ENCODE assay signal across 21 cellular contexts in the genomic region with DNA sequence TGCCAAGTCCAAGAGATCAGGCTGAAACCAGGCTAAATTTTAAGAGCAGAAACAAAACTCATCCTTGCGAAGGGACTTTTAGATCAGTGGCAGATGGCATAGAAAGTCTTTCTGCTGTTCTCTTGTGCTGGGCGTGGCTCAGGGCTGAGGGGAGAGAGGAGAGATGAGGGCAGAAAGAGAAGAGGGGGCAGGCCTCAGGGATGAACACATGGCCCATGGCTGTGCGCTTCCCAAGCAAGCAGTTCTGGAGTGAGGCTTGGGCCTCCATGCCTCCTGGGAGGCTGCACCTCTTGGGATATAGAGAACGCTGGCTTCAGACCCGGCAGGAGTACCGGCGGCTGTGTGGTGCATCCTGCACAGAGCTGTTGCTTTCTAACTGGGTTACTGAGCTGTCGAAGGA. TPM values are rescaled to one million over a fixed set of nuclear protein-coding genes. Genes with fewer than 3 reads are reported as not detected.
DNase-seq lines count a peak whose midpoint lies in the region; ATAC-seq and TF ChIP-seq lines count a peak whose summit lies in the region.
"Had no signal": no experiment of that assay in that cellular context is flagged by ENCODE, and none has a peak within 500 bp of the region (broad histone marks: within the 10 kb centered on the region; RNA-seq: fewer than 3 reads in every experiment).

No MANE protein-coding gene starts in this region.

- H3K27ac ChIP-seq in spleen (no peak overlapping the region), SJCRH30 (no peak overlapping the region)
- H3K27ac ChIP-seq: left lung, RWPE1, skin epidermis had no signal

- H3K27me3 Mint-ChIP-seq in effector memory CD8-positive, alpha-beta T cell = no peaks in the 10 kb centered on the region
- H3K27me3 Mint-ChIP-seq: activated naive CD4-positive, alpha-beta T cell treated with anti-CD3 and anti-CD28 coated beads, Interleukin-2, amount 10 ng/mL, durations not matched to agents 7 days and 5 days; stimulated activated naive B cell treated with anti-CD40 and anti-IgM and Interleukin-4, amounts not matched to agents 10 μg/mL and 1 μg/mL and 100 μg/mL, for 72 hours had no signal

- 91 to 95% (median 95%) methylated on average over 8 of the region's 8 CpGs for WGBS in spleen, 5 donors

- H3K36me3 Mint-ChIP-seq in effector memory CD8-positive, alpha-beta T cell (ENCODE audit: insufficient read depth) = peaks cover 2% of the 10 kb centered on the region

- TF ChIP-seq CTCF in spleen (IDR thresholded peaks at IDR 0.05 in 8 of 11, conservative IDR thresholded peaks at IDR 0.05 in 3 of 11) = no peak

- H3K9me3 ChIP-seq in spleen = no peaks in the 10 kb centered on the region
- H3K9me3 ChIP-seq in SJCRH30 (replicated peaks) = no peaks in the 10 kb centered on the region
- H3K9me3 ChIP-seq: left lung, thoracic aorta had no signal

- H3K4me3 ChIP-seq in spleen = no peak overlapping the region
- no peak overlapping the region for H3K4me3 ChIP-seq in SJCRH30
- H3K4me3 ChIP-seq: left lung, skin epidermis, thoracic aorta had no signal

- peaks cover 0 to 4% (median 0%) of the 10 kb centered on the region in 6 donors for H3K36me3 ChIP-seq in spleen
- H3K36me3 ChIP-seq in SJCRH30 = no peaks in the 10 kb centered on the region
- H3K36me3 ChIP-seq: left lung, thoracic aorta had no signal

- no peaks in the 10 kb centered on the region for H3K27me3 ChIP-seq in spleen (replicated peaks in 1 of 7)
- H3K27me3 ChIP-seq in SJCRH30 = no peaks in the 10 kb centered on the region
- H3K27me3 ChIP-seq: left lung had no signal

- H3K4me1 Mint-ChIP-seq in effector memory CD8-positive, alpha-beta T cell (ENCODE audit: low read depth in 2 of 2) = peaks cover 36 to 48% of the 10 kb centered on the region in 2 donors

- DNase-seq in D341Med (ENCODE audit: low spot score) (peak; percentile 67), NCI-H446 treated with DMSO at 0.1 percent for 48 hours (lab: John Stamatoyannopoulos, UW) (peak; percentile 37), spleen (peak; percentile 41), NCI-H345 (lab: John Stamatoyannopoulos, UW) (no peak), SJCRH30 (no peak), NOMO-1 treated with DMSO at 0.1 percent for 48 hours (lab: John Stamatoyannopoulos, UW; ENCODE audit: unreplicated experiment) (no peak)
- no peak for DNase-seq in effector memory CD8-positive, alpha-beta T cell
- DNase-seq: activated naive CD4-positive, alpha-beta T cell treated with anti-CD3 and anti-CD28 coated beads, Interleukin-2, amount 10 ng/mL, durations not matched to agents 7 days and 5 days; activated T-cell treated with anti-CD3 and anti-CD28 coated beads, Interleukin-2, amount 50 U/mL, for 1 hour; COR-L47; effector CD4-positive, alpha-beta T cell; foreskin melanocyte; hippocampal formation; left lung; NCI-H187 treated with DMSO at 0.1 percent for 48 hours; stimulated activated CD4-positive, alpha-beta T cell treated with anti-CD3 and anti-CD28 coated beads, Interleukin-2, amount 100 ng/mL, for 24 hours; stimulated activated naive B cell treated with anti-CD40 and anti-IgM and Interleukin-4, amounts not matched to agents 10 μg/mL and 1 μg/mL and 100 μg/mL, for 72 hours; SW 1271 had no signal

- intact Hi-C loops in spleen (cut with DNase I; ENCODE audit: low total_unique reads) = no loop called here

- peak overlapping the region; percentile 42 to 87 for H3K27ac Mint-ChIP-seq in effector memory CD8-positive, alpha-beta T cell
- H3K27ac Mint-ChIP-seq: activated naive CD4-positive, alpha-beta T cell treated with anti-CD3 and anti-CD28 coated beads, Interleukin-2, amount 10 ng/mL, durations not matched to agents 7 days and 5 days; stimulated activated naive B cell treated with anti-CD40 and anti-IgM and Interleukin-4, amounts not matched to agents 10 μg/mL and 1 μg/mL and 100 μg/mL, for 72 hours had no signal

- peaks cover 3 to 95% (median 56%) of the 10 kb centered on the region in 6 donors for H3K4me1 ChIP-seq in spleen
- peaks cover 4% of the 10 kb centered on the region; the same call in 1 of the 2 replicates for H3K4me1 ChIP-seq in SJCRH30

- ATAC-seq in effector memory CD8-positive, alpha-beta T cell (replicated peaks) = no peak
- ATAC-seq: left lung had no signal

- H3K4me3 Mint-ChIP-seq in effector memory CD8-positive, alpha-beta T cell = no peak overlapping the region
- H3K4me3 Mint-ChIP-seq: activated naive CD4-positive, alpha-beta T cell treated with anti-CD3 and anti-CD28 coated beads, Interleukin-2, amount 10 ng/mL, durations not matched to agents 7 days and 5 days had no signal

- TF ChIP-seq POLR2A in spleen (IDR thresholded peaks at IDR 0.05) = no peak

- no peaks in the 10 kb centered on the region for H3K9me3 Mint-ChIP-seq in effector memory CD8-positive, alpha-beta T cell
- H3K9me3 Mint-ChIP-seq: activated naive CD4-positive, alpha-beta T cell treated with anti-CD3 and anti-CD28 coated beads, Interleukin-2, amount 10 ng/mL, durations not matched to agents 7 days and 5 days; stimulated activated naive B cell treated with anti-CD40 and anti-IgM and Interleukin-4, amounts not matched to agents 10 μg/mL and 1 μg/mL and 100 μg/mL, for 72 hours had no signal

RNA-seq across cellular contexts. Expression of gene HPCAL1, which starts 41.0 kb away (rescaled TPM):
- 10 to 100 TPM; 42.3 to 80.6 (median 57.5) TPM for total RNA-seq in spleen
- 10 to 100 TPM; 41.9 to 58.5 (median 57.9) TPM for polyA plus RNA-seq in spleen
- 51.7 and 52.4 TPM in 2 replicates for total RNA-seq in SJCRH30 (2014; rRNA removed; shearing (Covaris generic))

Comparison
In these comparisons a context has a peak if more than half of its experiments do, and no peak if none do; other contexts are left out.
1. DNase-seq: peak in D341Med (single experiment), NCI-H446 treated with DMSO at 0.1 percent for 48 hours (single experiment) and spleen (single experiment); none in effector memory CD8-positive, alpha-beta T cell (0 of 3), NCI-H345 (single experiment), SJCRH30 (0 of 2) and NOMO-1 treated with DMSO at 0.1 percent for 48 hours (single experiment).